ENCODE assay signal across 10 cellular contexts in the genomic region with DNA sequence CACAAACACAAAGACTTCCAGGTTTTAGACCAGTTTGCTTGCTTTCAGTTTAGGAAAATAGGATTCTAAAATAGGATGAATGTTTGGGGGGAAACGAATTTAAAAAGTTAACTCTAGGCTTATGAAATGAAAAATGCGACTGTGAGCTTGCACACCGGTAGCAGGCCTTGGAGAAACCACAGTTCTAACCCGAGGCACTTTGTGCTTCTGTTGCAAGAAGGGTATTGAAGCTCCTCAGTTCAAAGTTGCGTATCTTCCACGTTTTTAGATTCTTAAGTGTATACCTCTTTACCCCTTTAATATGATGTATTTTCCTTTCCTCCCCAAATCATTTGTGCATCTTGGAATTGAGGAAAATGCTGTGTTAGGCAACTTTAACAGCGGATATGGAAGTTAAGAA. TPM values are rescaled to one million over a fixed set of nuclear protein-coding genes. Genes with fewer than 3 reads are reported as not detected.
A peak's percentile ranks its signal among the peaks of the same experiment; 100 is the strongest.
DNase-seq lines count a peak whose midpoint lies in the region; ATAC-seq, FAIRE-seq and TF ChIP-seq lines count a peak whose summit lies in the region.
"Had no signal": no experiment of that assay in that cellular context is flagged by ENCODE, and none has a peak within 500 bp of the region (broad histone marks: within the 10 kb centered on the region; RNA-seq: fewer than 3 reads in every experiment).

No MANE protein-coding gene starts in this region.

- 60 to 73% (median 68%) methylated on average over 7 of the region's 7 CpGs for WGBS in small intestine, 3 donors

- intact Hi-C loops in breast epithelium (cut with DNase I; ENCODE audit: low total_unique reads) (no loop called here), mucosa of descending colon (cut with DNase I, micrococcal nuclease) (loop anchor here in 1 of 2 donors (10.0 kb wide), 1 partner anchor 129 kb away; no protein-coding TSS in a partner anchor)

- no peak for FAIRE-seq in small intestine (lab: Jason Lieb, UNC)

- ATAC-seq in mucosa of descending colon (no peak), HG03432 (IDR thresholded peaks at IDR 0.05; ENCODE audit: unreplicated experiment) (no peak)
- ATAC-seq: HCT116 had no signal

- H4K20me1 ChIP-seq in BLaER1 treated with 17β-estradiol and CSF1 and Interleukin-3, amounts not matched to agents 10 nM and 100 nM = peaks cover 47 to 73% (median 69%) of the 10 kb centered on the region in 11 experiments; a peak in 21 of 22 replicates

- H3K4me3 ChIP-seq in BLaER1 treated with 17β-estradiol and CSF1 and Interleukin-3, amounts not matched to agents 10 nM and 100 nM = peak overlapping the region in 9 of 10 experiments; percentile 84 to 97 (median 94); a peak in 18 of 20 replicates
- peak overlapping the region; percentile 71 to 95 (median 72) for H3K4me3 ChIP-seq in breast epithelium
- no peak overlapping the region for H3K4me3 ChIP-seq in mucosa of descending colon
- no peak overlapping the region for H3K4me3 ChIP-seq in small intestine (ENCODE audit: low read depth in 1 of 2, low read length in 2 of 2)

- peaks cover 41 to 70% (median 61%) of the 10 kb centered on the region in 10 experiments for H3K4me1 ChIP-seq in BLaER1 treated with 17β-estradiol and CSF1 and Interleukin-3, amounts not matched to agents 10 nM and 100 nM
- peaks cover 0 to 23% of the 10 kb centered on the region in 2 donors for H3K4me1 ChIP-seq in breast epithelium
- H3K4me1 ChIP-seq in mucosa of descending colon (ENCODE audit: low read depth) = peaks cover 50% of the 10 kb centered on the region
- H3K4me1 ChIP-seq in small intestine (ENCODE audit: control insufficient read depth in 2 of 2, insufficient read depth in 1 of 2, low read depth in 1 of 2, low read length in 1 of 2) = peaks cover 0 to 16% of the 10 kb centered on the region in 2 donors

- H3K4me1 Mint-ChIP-seq in IgD-negative memory B cell (peaks cover 61 to 63% (median 61%) of the 10 kb centered on the region in 3 donors), nephron (peaks cover 52% of the 10 kb centered on the region)

- no peaks in the 10 kb centered on the region for H3K27me3 Mint-ChIP-seq in IgD-negative memory B cell
- H3K27me3 Mint-ChIP-seq in nephron (ENCODE audit: low read depth) = no peaks in the 10 kb centered on the region

- TF ChIP-seq POLR2A in breast epithelium (IDR thresholded peaks at IDR 0.05) = no peak

- no peaks in the 10 kb centered on the region for H3K27me3 ChIP-seq in BLaER1 treated with 17β-estradiol and CSF1 and Interleukin-3, amounts not matched to agents 10 nM and 100 nM
- H3K27me3 ChIP-seq in breast epithelium (no peaks in the 10 kb centered on the region), small intestine (ENCODE audit: control insufficient read depth in 2 of 2, insufficient read depth in 2 of 2, low read length in 2 of 2) (no peaks in the 10 kb centered on the region)

- H3K4me3 Mint-ChIP-seq in IgD-negative memory B cell (peak overlapping the region; percentile 91 to 98 (median 96)), nephron (peak overlapping the region; percentile 97 to 98 (median 97))

- TF ChIP-seq CTCF in breast epithelium (IDR thresholded peaks at IDR 0.05) (no peak), nephron (IDR thresholded peaks at IDR 0.05; ENCODE audit: unreplicated experiment in 3 of 3) (no peak), mucosa of descending colon (IDR thresholded peaks at IDR 0.05) (no peak)

- H3K9me3 Mint-ChIP-seq in IgD-negative memory B cell (no peaks in the 10 kb centered on the region), nephron (no peaks in the 10 kb centered on the region)

- peak overlapping the region in 10 of 11 experiments; percentile 93 to 96 (median 95); a peak in 18 of 22 replicates for H3K9ac ChIP-seq in BLaER1 treated with 17β-estradiol and CSF1 and Interleukin-3, amounts not matched to agents 10 nM and 100 nM

- peak overlapping the region; percentile 82 to 97 (median 90) for H3K4me2 ChIP-seq in BLaER1 treated with 17β-estradiol and CSF1 and Interleukin-3, amounts not matched to agents 10 nM and 100 nM

- peaks cover 10% of the 10 kb centered on the region for H3K36me3 Mint-ChIP-seq in IgD-negative memory B cell
- peaks cover 37% of the 10 kb centered on the region for H3K36me3 Mint-ChIP-seq in nephron (ENCODE audit: low read depth)

- H3K27ac Mint-ChIP-seq in IgD-negative memory B cell (no peak overlapping the region), nephron (peak overlapping the region; percentile 81 to 96 (median 81))

- no peaks in the 10 kb centered on the region for H3K9me3 ChIP-seq in BLaER1 treated with 17β-estradiol and CSF1 and Interleukin-3, amounts not matched to agents 10 nM and 100 nM (replicated peaks in 1 of 11)
- H3K9me3 ChIP-seq in breast epithelium = no peaks in the 10 kb centered on the region
- H3K9me3 ChIP-seq in mucosa of descending colon = no peaks in the 10 kb centered on the region
- no peaks in the 10 kb centered on the region for H3K9me3 ChIP-seq in small intestine (ENCODE audit: control insufficient read depth, low read depth)

- no peak for DNase-seq in breast epithelium (ENCODE audit: low spot score in 2 of 2)
- no peak for DNase-seq in mucosa of descending colon
- DNase-seq in NCI-H345 treated with DMSO at 0.1 percent for 48 hours (lab: John Stamatoyannopoulos, UW; ENCODE audit: unreplicated experiment) = no peak
- DNase-seq in small intestine = no peak
- DNase-seq: NCI-H2081 treated with DMSO at 0.1 percent for 48 hours had no signal

- H3K36me3 ChIP-seq in BLaER1 treated with 17β-estradiol and CSF1 and Interleukin-3, amounts not matched to agents 10 nM and 100 nM = peaks cover 12 to 69% (median 57%) of the 10 kb centered on the region in 11 experiments; a peak in 21 of 22 replicates
- H3K36me3 ChIP-seq in breast epithelium = no peaks in the 10 kb centered on the region
- no peaks in the 10 kb centered on the region for H3K36me3 ChIP-seq in mucosa of descending colon (ENCODE audit: low read depth)
- H3K36me3 ChIP-seq in small intestine (ENCODE audit: control insufficient read depth in 2 of 2, insufficient read depth in 2 of 2, low read length in 2 of 2) = no peaks in the 10 kb centered on the region

- peak overlapping the region in 8 of 11 experiments; percentile 88 to 96 (median 93); a peak in 15 of 22 replicates for H3K27ac ChIP-seq in BLaER1 treated with 17β-estradiol and CSF1 and Interleukin-3, amounts not matched to agents 10 nM and 100 nM
- H3K27ac ChIP-seq in breast epithelium (peak overlapping the region in 1 of 2 donors; percentile 45), small intestine (ENCODE audit: low read depth in 1 of 2, low read length in 1 of 2) (no peak overlapping the region)

RNA-seq across cellular contexts. Expression of a gene that starts 2.4 kb away (rescaled TPM):
- 162 TPM for polyA plus RNA-seq in IgD-negative memory B cell
- total RNA-seq in breast epithelium = 10 to 100 TPM; 22.3 to 40.6 (median 26.5) TPM
- 100 to 1,000 TPM in 1 of 3 donors, 10 to 100 TPM in 2; 38.7 to 102 (median 42.6) TPM for total RNA-seq in mucosa of descending colon
- polyA plus RNA-seq in small intestine = 10 to 100 TPM; 47.0 to 59.7 (median 57.8) TPM

RNA-seq across cellular contexts. Expression of a gene that starts 2.4 kb away (rescaled TPM):
- polyA plus RNA-seq in IgD-negative memory B cell (0.93 TPM), small intestine (1 to 10 TPM in 1 of 3 donors, under 1 TPM in 2; 0.54 to 2.2 (median 0.89) TPM)
- total RNA-seq in breast epithelium (10 to 100 TPM; 17.0 to 54.9 (median 38.6) TPM), mucosa of descending colon (10 to 100 TPM; 16.5 to 39.3 (median 19.9) TPM)

Comparison
In these comparisons a context has a peak if more than half of its experiments do, and no peak if none do; other contexts are left out.
1. H3K27ac ChIP-seq: peak in BLaER1 treated with 17β-estradiol and CSF1 and Interleukin-3, amounts not matched to agents 10 nM and 100 nM (8 of 11); none in small intestine (0 of 2).
2. H3K4me3 ChIP-seq: peak in BLaER1 treated with 17β-estradiol and CSF1 and Interleukin-3, amounts not matched to agents 10 nM and 100 nM (9 of 10) and breast epithelium (3 of 3); none in mucosa of descending colon (single experiment) and small intestine (0 of 2).
3. H3K27ac Mint-ChIP-seq: peak in nephron (3 of 3); none in IgD-negative memory B cell (0 of 3).